In the genomic region with DNA sequence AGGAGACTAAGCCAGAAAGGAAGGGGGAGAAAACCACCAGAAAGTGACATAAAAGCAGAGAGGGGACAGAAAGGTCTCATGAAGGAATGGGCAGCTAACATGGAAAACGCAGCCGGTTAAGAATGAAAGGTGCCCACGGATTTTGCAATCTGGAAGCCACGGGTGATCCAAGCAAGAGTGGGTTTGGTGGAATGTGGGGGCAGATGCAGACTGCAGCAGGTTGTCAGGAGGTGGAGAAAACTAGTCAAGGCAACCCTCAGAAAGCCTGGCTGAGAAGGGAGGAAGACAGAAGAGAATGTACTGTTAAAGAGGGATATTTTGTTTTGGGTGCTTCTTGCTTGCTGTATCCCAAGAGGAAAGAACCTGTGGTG, we compare ENCODE assay signal across 22 cellular contexts. TPM values are rescaled to one million over a fixed set of nuclear protein-coding genes. Genes with fewer than 3 reads are reported as not detected.
DNase-seq lines count a peak whose midpoint lies in the region; FAIRE-seq and TF ChIP-seq lines count a peak whose summit lies in the region.
"Had no signal": no experiment of that assay in that cellular context is flagged by ENCODE, and none has a peak within 500 bp of the region (broad histone marks: within the 10 kb centered on the region; RNA-seq: fewer than 3 reads in every experiment).

No MANE protein-coding gene starts in this region.

- peaks cover 7% of the 10 kb centered on the region for H3K27me3 ChIP-seq in adrenal gland
- H3K27me3 ChIP-seq: BLaER1 had no signal

- 71 to 83% (median 78%) methylated on average over 4 of the region's 4 CpGs for WGBS in adrenal gland, 4 donors

- TF ChIP-seq CTCF in 22Rv1 (IDR thresholded peaks at IDR 0.05) (0 out of 2 replicates have a peak, but pooled peaks have one; percentile 3), adrenal gland (IDR thresholded peaks at IDR 0.05) (no peak), OCI-LY7 (conservative IDR thresholded peaks at IDR 0.05; ENCODE audit: low read length) (no peak)

- intact Hi-C loops in head of caudate nucleus (cut with DNase I) (no loop called here), adrenal gland (cut with DNase I) (no loop called here), OCI-LY7 (cut with micrococcal nuclease; ENCODE audit: unreplicated experiment) (no loop called here)

- H3K9me3 ChIP-seq in adrenal gland (replicated peaks in 1 of 3) (no peaks in the 10 kb centered on the region), OCI-LY7 (ENCODE audit: low read length) (no peaks in the 10 kb centered on the region)
- H3K9me3 ChIP-seq: BLaER1, Caco-2 had no signal

- H2AFZ ChIP-seq in OCI-LY7 (ENCODE audit: low read length) = no peak overlapping the region
- H2AFZ ChIP-seq: GM23248 had no signal

- peak in 36 of 42 donors; percentile 28 to 87 (median 58) for DNase-seq in head of caudate nucleus
- no peak for DNase-seq in GM12892 (ENCODE audit: insufficient read length)
- DNase-seq in adrenal gland = no peak
- DNase-seq in OCI-LY7 (ENCODE audit: low spot score) = no peak
- DNase-seq: Caco-2; CD4-positive, CD25-positive, alpha-beta regulatory T cell; CD8-positive, alpha-beta T cell; DMS153; DND-41; H7; HCEC 1CT had no signal

- H3K4me2 ChIP-seq in OCI-LY7 (ENCODE audit: low read length) = no peak overlapping the region
- H3K4me2 ChIP-seq: BLaER1 had no signal

- H3K9me2 ChIP-seq in OCI-LY7 (ENCODE audit: insufficient read depth, low read length) = no peaks in the 10 kb centered on the region

- no peaks in the 10 kb centered on the region for H3K79me2 ChIP-seq in OCI-LY7 (ENCODE audit: insufficient read depth, low read depth, low read length)

- H4K20me1 ChIP-seq in OCI-LY7 (ENCODE audit: insufficient read depth, low read length) = no peaks in the 10 kb centered on the region
- H4K20me1 ChIP-seq: BLaER1 had no signal

- no TSS peak for BruUV-seq in OCI-LY7 (replicated peaks; lab: Mats Ljungman, UMichigan)

- POLR2A ChIA-PET in OCI-LY7 (lab: Charles Lee) = interaction anchor here (1.3 kb wide), 1 partner anchor 12 kb away, joined by 5 read pairs; the partner anchor contains the start of gene SMIM12

- H3K4me1 ChIP-seq in adrenal gland (replicated peaks in 1 of 2) = no peaks in the 10 kb centered on the region
- no peaks in the 10 kb centered on the region for H3K4me1 ChIP-seq in OCI-LY7 (ENCODE audit: insufficient read depth, low read length, poor library complexity, severe bottlenecking)
- H3K4me1 ChIP-seq: Caco-2 had no signal

- no peak for FAIRE-seq in GM12892 (lab: Jason Lieb, UNC)
- FAIRE-seq: G401.6, GM19239, H1 had no signal

- H3K4me3 ChIP-seq in adrenal gland (no peak overlapping the region), OCI-LY7 (ENCODE audit: low read depth, low read length, poor library complexity, severe bottlenecking) (no peak overlapping the region)
- H3K4me3 ChIP-seq: BLaER1, GM23248 had no signal

- TF ChIP-seq POLR2A in GM12892 (IDR thresholded peaks at IDR 0.05; ENCODE audit: low read depth, low read length) (no peak), adrenal gland (IDR thresholded peaks at IDR 0.05) (no peak)

- H3K27ac ChIP-seq in 22Rv1 = no peak overlapping the region
- H3K27ac ChIP-seq in angular gyrus (ENCODE audit: low read depth, low read length) = peak overlapping the region; percentile 90
- H3K27ac ChIP-seq in temporal lobe (ENCODE audit: low read depth, low read length) = peak overlapping the region; percentile 80
- H3K27ac ChIP-seq in adrenal gland = no peak overlapping the region
- no peak overlapping the region for H3K27ac ChIP-seq in OCI-LY7 (ENCODE audit: low read depth, low read length, poor library complexity, severe bottlenecking)
- H3K27ac ChIP-seq: BLaER1, C4-2B, GM23248 had no signal

- CTCF ChIA-PET in OCI-LY7 (lab: Charles Lee; ENCODE audit: unreplicated experiment) = no interaction called here

- H3K36me3 ChIP-seq in adrenal gland (replicated peaks in 1 of 2) = no peaks in the 10 kb centered on the region
- no peaks in the 10 kb centered on the region for H3K36me3 ChIP-seq in OCI-LY7 (ENCODE audit: insufficient read depth, low read length)
- H3K36me3 ChIP-seq: BLaER1 had no signal

RNA-seq across cellular contexts. Expression of gene SMIM12, which starts 12.6 kb away (rescaled TPM):
- total RNA-seq in temporal lobe (7.4 TPM), adrenal gland (100 to 1,000 TPM in 1 of 8 donors, 10 to 100 TPM in 7; 39.6 to 109 (median 52.9) TPM), OCI-LY7 (2022) (39.2 and 41.2 TPM in 2 replicates)
- 26.3 TPM for polyA plus RNA-seq in GM12892 (2012; ENCODE audit: missing spikeins)
- 100 to 1,000 TPM in 1 of 3 donors, 10 to 100 TPM in 2; 16.2 to 129 (median 19.3) TPM for polyA plus RNA-seq in adrenal gland
- total RNA-seq in OCI-LY7 (2014; rRNA removed; shearing (Covaris generic)) = 36.3 and 44.3 TPM in 2 replicates

RNA-seq across cellular contexts. Expression of gene DLGAP3, which starts 57.3 kb away (rescaled TPM):
- 5.9 TPM for total RNA-seq in temporal lobe
- polyA plus RNA-seq in GM12892 (2012; ENCODE audit: missing spikeins) = not detected
- total RNA-seq in adrenal gland = under 1 TPM; 0.17 to 0.83 (median 0.51) TPM
- polyA plus RNA-seq in adrenal gland = under 1 TPM; 0.13 to 0.56 (median 0.37) TPM
- total RNA-seq in OCI-LY7 (2014; rRNA removed; shearing (Covaris generic)) = 0.47 and 0.64 TPM in 2 replicates
- total RNA-seq in OCI-LY7 (2022) = 0.42 and 0.44 TPM in 2 replicates
- total RNA-seq: A172, A673 had no signal
- polyA plus RNA-seq: GM23248 had no signal

Comparison
In these comparisons a context has a peak if more than half of its experiments do, and no peak if none do; other contexts are left out.
1. H3K27ac ChIP-seq: peak in angular gyrus (single experiment) and temporal lobe (single experiment); none in 22Rv1 (single experiment), adrenal gland (0 of 5) and OCI-LY7 (single experiment).
2. DNase-seq: peak in head of caudate nucleus (36 of 42); none in GM12892 (single experiment), adrenal gland (0 of 7) and OCI-LY7 (single experiment).